In the genomic region with DNA sequence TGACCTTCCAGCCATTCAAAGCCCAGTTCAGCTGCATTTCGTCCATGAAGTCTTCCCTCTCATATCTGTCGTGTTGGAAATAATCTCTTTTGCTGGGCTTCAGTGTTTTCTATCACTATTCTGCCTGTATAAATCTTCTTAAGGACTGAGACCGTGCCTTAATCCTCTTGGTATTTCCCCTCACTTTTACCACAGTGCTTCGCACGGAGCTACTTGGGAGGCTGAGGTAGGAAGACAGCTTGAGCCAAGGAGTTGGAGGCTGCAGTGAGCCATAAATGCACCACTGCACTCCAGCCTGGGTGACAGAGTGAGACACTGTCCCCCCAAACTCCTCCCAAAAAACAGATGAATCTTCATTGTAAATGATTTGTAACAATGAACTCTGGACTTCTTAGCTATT, we compare ENCODE assay signal across 1 cellular context.
TF ChIP-seq lines count a peak whose summit lies in the region.

No MANE protein-coding gene starts in this region.

TF ChIP-seq in K562, 482 proteins besides CTCF, POLR2A, EP300 and RAD21 (continued from another document):
- TF ChIP-seq MGA (IDR thresholded peaks at IDR 0.05) (no peak), ZNF274 (IDR thresholded peaks at IDR 0.05; ENCODE audit: borderline replicate concordance, low read depth, low read length) (no peak)
- TF ChIP-seq, protein P1, sequence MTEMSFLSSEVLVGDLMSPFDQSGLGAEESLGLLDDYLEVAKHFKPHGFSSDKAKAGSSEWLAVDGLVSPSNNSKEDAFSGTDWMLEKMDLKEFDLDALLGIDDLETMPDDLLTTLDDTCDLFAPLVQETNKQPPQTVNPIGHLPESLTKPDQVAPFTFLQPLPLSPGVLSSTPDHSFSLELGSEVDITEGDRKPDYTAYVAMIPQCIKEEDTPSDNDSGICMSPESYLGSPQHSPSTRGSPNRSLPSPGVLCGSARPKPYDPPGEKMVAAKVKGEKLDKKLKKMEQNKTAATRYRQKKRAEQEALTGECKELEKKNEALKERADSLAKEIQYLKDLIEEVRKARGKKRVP (CRISPR knock-in tag; IDR thresholded peaks at IDR 0.05), result no peak
